In genomic region chr1:173476664-173477285, GRCh38 we compare ENCODE assay signal across 1 cellular context.
TF ChIP-seq lines count a peak whose summit lies in the region.

No MANE protein-coding gene starts in this region.

TF ChIP-seq in HepG2, 621 proteins besides CTCF, POLR2A, EP300 and RAD21 (continued from another document and continues in another):
- no peak for TF ChIP-seq REST (IDR thresholded peaks at IDR 0.05; ENCODE audit: borderline replicate concordance in 1 of 2, low read depth in 1 of 2, low read length in 2 of 2)
- TF ChIP-seq GATAD1 (CRISPR knock-in tag; IDR thresholded peaks at IDR 0.05), result peak; percentile 77; the same call in 1 of the 2 replicates
- no peak for TF ChIP-seq NR2F2 (IDR thresholded peaks at IDR 0.05; ENCODE audit: borderline replicate concordance, low read depth)
- peak; percentile 79 for TF ChIP-seq MYPOP (CRISPR knock-in tag; IDR thresholded peaks at IDR 0.05)
- no peak for TF ChIP-seq ZNF780A (CRISPR knock-in tag; IDR thresholded peaks at IDR 0.05)
- peak; percentile 90 for TF ChIP-seq CCDC6 (CRISPR knock-in tag; IDR thresholded peaks at IDR 0.05)
- no peak for TF ChIP-seq THAP8 (CRISPR knock-in tag; IDR thresholded peaks at IDR 0.05; ENCODE audit: borderline replicate concordance)
- no peak for TF ChIP-seq CC2D1A (CRISPR knock-in tag; IDR thresholded peaks at IDR 0.05)
- no peak for TF ChIP-seq HMG20B (CRISPR knock-in tag; conservative IDR thresholded peaks at IDR 0.05)
- no peak for TF ChIP-seq CREB3 (CRISPR knock-in tag; IDR thresholded peaks at IDR 0.05)
- no peak for TF ChIP-seq MAFK (conservative IDR thresholded peaks at IDR 0.05 in 1 of 2, IDR thresholded peaks at IDR 0.05 in 1 of 2; ENCODE audit: low read length in 2 of 2)
- 0 out of 2 replicates have a peak, but pooled peaks have one; percentile 73 for TF ChIP-seq NRL (CRISPR knock-in tag; IDR thresholded peaks at IDR 0.05; ENCODE audit: borderline replicate concordance)
- TF ChIP-seq POGZ (CRISPR knock-in tag; IDR thresholded peaks at IDR 0.05), result peak; percentile 46; the same call in 1 of the 2 replicates
- TF ChIP-seq ZFP41 (CRISPR knock-in tag; IDR thresholded peaks at IDR 0.05; ENCODE audit: borderline replicate concordance), result no peak
- TF ChIP-seq ADNP (CRISPR knock-in tag; IDR thresholded peaks at IDR 0.05), result no peak
- TF ChIP-seq DMTF1 (CRISPR knock-in tag; IDR thresholded peaks at IDR 0.05), result no peak
- TF ChIP-seq ZNF709 (CRISPR knock-in tag; IDR thresholded peaks at IDR 0.05), result no peak
- TF ChIP-seq MYC (CRISPR knock-in tag; IDR thresholded peaks at IDR 0.05; ENCODE audit: borderline replicate concordance), result peak; percentile 76; the same call in 1 of the 2 replicates
- no peak for TF ChIP-seq ZNF121 (CRISPR knock-in tag; IDR thresholded peaks at IDR 0.05)
- 0 out of 2 replicates have a peak, but pooled peaks have one; percentile 3 for TF ChIP-seq ZSCAN21 (CRISPR knock-in tag; IDR thresholded peaks at IDR 0.05; ENCODE audit: borderline replicate concordance)
- TF ChIP-seq ZMYM4 (CRISPR knock-in tag; IDR thresholded peaks at IDR 0.05), result peak; percentile 88
- TF ChIP-seq MNT (IDR thresholded peaks at IDR 0.05), result peak; percentile 82
- TF ChIP-seq KAT8 (CRISPR knock-in tag; IDR thresholded peaks at IDR 0.05), result peak; percentile 74; the same call in 1 of the 2 replicates
- TF ChIP-seq YEATS2 (CRISPR knock-in tag; IDR thresholded peaks at IDR 0.05; ENCODE audit: borderline replicate concordance), result no peak
- peak; percentile 26 for TF ChIP-seq TEAD3 (CRISPR knock-in tag; optimal IDR thresholded peaks at IDR 0.05; ENCODE audit: borderline replicate concordance)
- TF ChIP-seq MAX (IDR thresholded peaks at IDR 0.05), result peak; percentile 83
- TF ChIP-seq ZNF329 (CRISPR knock-in tag; IDR thresholded peaks at IDR 0.05; ENCODE audit: low read depth), result 0 out of 2 replicates have a peak, but pooled peaks have one; percentile 64
- 0 out of 2 replicates have a peak, but pooled peaks have one; percentile 48 for TF ChIP-seq KDM1A (CRISPR knock-in tag; IDR thresholded peaks at IDR 0.05)
- peak; percentile 54; the same call in 1 of the 2 replicates for TF ChIP-seq SP4 (CRISPR knock-in tag; IDR thresholded peaks at IDR 0.05)
- TF ChIP-seq SPEN (CRISPR knock-in tag; IDR thresholded peaks at IDR 0.05; ENCODE audit: low read depth), result peak; percentile 21; the same call in 1 of the 2 replicates
- TF ChIP-seq ZNF331 (CRISPR knock-in tag; IDR thresholded peaks at IDR 0.05), result 0 out of 2 replicates have a peak, but pooled peaks have one; percentile 9
- 0 out of 2 replicates have a peak, but pooled peaks have one; percentile 29 for TF ChIP-seq CBX5 (CRISPR knock-in tag; IDR thresholded peaks at IDR 0.05; ENCODE audit: borderline replicate concordance)
- no peak for TF ChIP-seq XBP1 (CRISPR knock-in tag; IDR thresholded peaks at IDR 0.05)
- TF ChIP-seq NCOA1 (CRISPR knock-in tag; IDR thresholded peaks at IDR 0.05), result 0 out of 2 replicates have a peak, but pooled peaks have one; percentile 61
- 0 out of 2 replicates have a peak, but pooled peaks have one; percentile 29 for TF ChIP-seq ETV6 (CRISPR knock-in tag; conservative IDR thresholded peaks at IDR 0.05)
- peak; percentile 10 for TF ChIP-seq DBP (CRISPR knock-in tag; IDR thresholded peaks at IDR 0.05; ENCODE audit: not compliant biosample characterization)
- no peak for TF ChIP-seq PHB2 (IDR thresholded peaks at IDR 0.05; ENCODE audit: partially characterized antibody)
- TF ChIP-seq SIN3A (IDR thresholded peaks at IDR 0.05; ENCODE audit: borderline replicate concordance, low read depth, low read length), result peak; percentile 93; the same call in 1 of the 2 replicates
- TF ChIP-seq ZFP62 (CRISPR knock-in tag; IDR thresholded peaks at IDR 0.05), result no peak
- TF ChIP-seq NCOR1 (IDR thresholded peaks at IDR 0.05; ENCODE audit: borderline replicate concordance, low read length), result no peak
- TF ChIP-seq POLR2AphosphoS5 (IDR thresholded peaks at IDR 0.05; ENCODE audit: low read depth, low read length), result peak; percentile 65
- TF ChIP-seq ZNF768 (CRISPR knock-in tag; IDR thresholded peaks at IDR 0.05), result 0 out of 2 replicates have a peak, but pooled peaks have one; percentile 24
- peak; percentile 94 for TF ChIP-seq RAD51 (IDR thresholded peaks at IDR 0.05; ENCODE audit: borderline replicate concordance)
- peak; percentile 66 for TF ChIP-seq THAP11 (CRISPR knock-in tag; IDR thresholded peaks at IDR 0.05)
- TF ChIP-seq TCF12 (IDR thresholded peaks at IDR 0.05), result no peak
- TF ChIP-seq TCF12 (CRISPR knock-in tag; IDR thresholded peaks at IDR 0.05), result 0 out of 2 replicates have a peak, but pooled peaks have one; percentile 5
- TF ChIP-seq THRA (CRISPR knock-in tag; IDR thresholded peaks at IDR 0.05; ENCODE audit: borderline replicate concordance), result 0 out of 2 replicates have a peak, but pooled peaks have one; percentile 6
- no peak for TF ChIP-seq NR2F6 (IDR thresholded peaks at IDR 0.05)
- TF ChIP-seq NR2F6 (CRISPR knock-in tag; IDR thresholded peaks at IDR 0.05), result no peak
- TF ChIP-seq TFDP1 (CRISPR knock-in tag; IDR thresholded peaks at IDR 0.05; ENCODE audit: borderline replicate concordance), result peak; percentile 72; the same call in 1 of the 2 replicates
- TF ChIP-seq DMAP1 (CRISPR knock-in tag; IDR thresholded peaks at IDR 0.05), result 0 out of 2 replicates have a peak, but pooled peaks have one; percentile 13
- no peak for TF ChIP-seq EHMT2 (IDR thresholded peaks at IDR 0.05; ENCODE audit: borderline replicate concordance, low read depth, low read length)
- peak; percentile 69; the same call in 1 of the 2 replicates for TF ChIP-seq E2F5 (CRISPR knock-in tag; conservative IDR thresholded peaks at IDR 0.05)
- TF ChIP-seq PRPF4 (IDR thresholded peaks at IDR 0.05; ENCODE audit: low read depth, low read length, poor library complexity, severe bottlenecking), result no peak
- no peak for TF ChIP-seq ZNF382 (CRISPR knock-in tag; IDR thresholded peaks at IDR 0.05; ENCODE audit: borderline replicate concordance)
- no peak for TF ChIP-seq TCF7L2 (IDR thresholded peaks at IDR 0.05; ENCODE audit: low read depth, low read length)
- TF ChIP-seq KLF6 (CRISPR knock-in tag; IDR thresholded peaks at IDR 0.05), result 0 out of 2 replicates have a peak, but pooled peaks have one; percentile 76
